Comparison of ENCODE assay signal across 9 cellular contexts in the genomic region with DNA sequence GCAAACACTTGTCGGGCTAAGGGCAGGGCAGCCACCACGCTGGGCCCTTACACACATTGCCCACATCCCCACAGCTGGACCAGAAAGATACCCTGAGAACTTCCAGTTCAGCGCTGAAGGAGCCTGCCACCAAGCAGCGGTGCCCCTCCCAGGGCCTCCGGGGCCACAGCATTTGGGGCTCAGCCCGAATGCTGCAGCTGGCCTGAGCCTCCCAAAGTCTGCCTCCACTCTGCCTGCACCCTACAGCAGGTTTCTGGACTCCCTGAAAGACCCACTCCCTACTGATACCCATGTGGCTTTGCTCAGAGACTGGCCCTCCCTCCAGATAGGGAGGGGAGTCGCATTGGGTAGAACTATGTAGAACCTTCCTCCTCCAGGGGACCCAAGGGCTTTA. TPM values are rescaled to one million over a fixed set of nuclear protein-coding genes. Genes with fewer than 3 reads are reported as not detected.
DNase-seq lines count a peak whose midpoint lies in the region; ATAC-seq and TF ChIP-seq lines count a peak whose summit lies in the region.
"Had no signal": no experiment of that assay in that cellular context is flagged by ENCODE, and none has a peak within 500 bp of the region (broad histone marks: within the 10 kb centered on the region; RNA-seq: fewer than 3 reads in every experiment).

No MANE protein-coding gene starts in this region.

- H3K27ac ChIP-seq in SK-N-SH (ENCODE audit: low read depth in 2 of 2, low read length in 1 of 2) = no peak overlapping the region
- H3K27ac ChIP-seq in SJSA1 = no peak overlapping the region
- peak overlapping the region; percentile 63 for H3K27ac ChIP-seq in smooth muscle cell (ENCODE audit: low read depth)

- ATAC-seq in SK-N-SH treated with all-trans-retinoic acid at 6 μM for 48 hours = no peak

- CTCF ChIA-PET in SK-N-SH (lab: Yijun Ruan, JAX) = interaction anchor here (1.3 to 2.5 kb wide), 3 partner anchors 26 to 97 kb away, joined by 3 to 10 read pairs (median 4); no protein-coding TSS in a partner anchor

- peaks cover 21% of the 10 kb centered on the region; the same call in 1 of the 2 replicates for H4K20me1 ChIP-seq in SK-N-SH (ENCODE audit: insufficient read depth)
- peaks cover 59% of the 10 kb centered on the region for H4K20me1 ChIP-seq in smooth muscle cell (ENCODE audit: low read depth)

- H3F3A ChIP-seq in SK-N-SH (replicated peaks; ENCODE audit: insufficient read depth) (peaks cover 16% of the 10 kb centered on the region), smooth muscle cell (ENCODE audit: low read depth) (no peaks in the 10 kb centered on the region)

- no peaks in the 10 kb centered on the region for H3K9me3 ChIP-seq in SK-N-SH
- H3K9me3 ChIP-seq in SJSA1 (replicated peaks) = no peaks in the 10 kb centered on the region
- H3K9me3 ChIP-seq in smooth muscle cell (replicated peaks; ENCODE audit: low read depth) = no peaks in the 10 kb centered on the region

- H3K79me2 ChIP-seq in SK-N-SH (ENCODE audit: insufficient read depth) = peaks cover 63% of the 10 kb centered on the region
- peaks cover 61% of the 10 kb centered on the region for H3K79me2 ChIP-seq in smooth muscle cell (ENCODE audit: low read depth)

- H3K9me2 ChIP-seq in SK-N-SH = no peaks in the 10 kb centered on the region

- H3K4me2 ChIP-seq in SK-N-SH (peak overlapping the region; percentile 100), smooth muscle cell (peak overlapping the region; percentile 83)

- no peaks in the 10 kb centered on the region for H3K36me3 ChIP-seq in SK-N-SH (replicated peaks in 1 of 2; ENCODE audit: control insufficient read depth in 1 of 2, insufficient read depth in 2 of 2, low read length in 1 of 2)
- H3K36me3 ChIP-seq in SJSA1 = peaks cover 12% of the 10 kb centered on the region; the same call in 1 of the 2 replicates
- no peaks in the 10 kb centered on the region for H3K36me3 ChIP-seq in smooth muscle cell (ENCODE audit: low read depth)

- TF ChIP-seq CTCF in SK-N-SH (IDR thresholded peaks at IDR 0.05) (no peak), epithelial cell of proximal tubule (conservative IDR thresholded peaks at IDR 0.05; ENCODE audit: low read depth, low read length) (no peak), smooth muscle cell (IDR thresholded peaks at IDR 0.05; ENCODE audit: borderline replicate concordance, insufficient read depth, poor library complexity, severe bottlenecking) (no peak)

- DNase-seq in SK-N-SH (no peak), SJSA1 (ENCODE audit: low read depth in 1 of 2, low spot score in 2 of 2) (no peak), epithelial cell of proximal tubule (ENCODE audit: low read depth) (no peak), smooth muscle cell (lab: John Stamatoyannopoulos, UW; ENCODE audit: unreplicated experiment) (no peak), AG20443 (ENCODE audit: low spot score) (no peak), NCI-H82 treated with DMSO at 0.1 percent for 48 hours (lab: John Stamatoyannopoulos, UW; ENCODE audit: unreplicated experiment) (no peak), HK-2 (ENCODE audit: unreplicated experiment) (no peak)

- 93% methylated on average over 7 of the region's 7 CpGs for WGBS in SK-N-SH (ENCODE audit: low lambda C conversion rate)
- 96% methylated on average over 7 of the region's 7 CpGs for WGBS in smooth muscle cell (ENCODE audit: low lambda C conversion rate)

- H3K4me3 ChIP-seq in SK-N-SH (ENCODE audit: low read depth in 2 of 2, low read length in 1 of 2) (peak overlapping the region; percentile 77 to 97; a peak in 3 of 4 replicates), SJSA1 (peak overlapping the region; percentile 87), epithelial cell of proximal tubule (ENCODE audit: low read depth, low read length) (peak overlapping the region; percentile 77), smooth muscle cell (no peak overlapping the region)

- no peak for TF ChIP-seq RAD21 in SK-N-SH (IDR thresholded peaks at IDR 0.05; ENCODE audit: low read length)

- H3K27me3 ChIP-seq in SK-N-SH (ENCODE audit: insufficient read depth) (no peaks in the 10 kb centered on the region), SJSA1 (replicated peaks) (no peaks in the 10 kb centered on the region), smooth muscle cell (ENCODE audit: low read depth) (no peaks in the 10 kb centered on the region)

- POLR2A ChIA-PET in SK-N-SH (lab: Yijun Ruan, JAX) = no interaction called here

- no peak for TF ChIP-seq EP300 in SK-N-SH (IDR thresholded peaks at IDR 0.05; ENCODE audit: borderline replicate concordance in 1 of 2, low read depth in 1 of 2, low read length in 1 of 2)

- H3K9ac ChIP-seq in SK-N-SH = peak overlapping the region; percentile 91; the same call in 1 of the 2 replicates
- H3K9ac ChIP-seq in smooth muscle cell (ENCODE audit: low read depth) = no peak overlapping the region

- H2AFZ ChIP-seq in SK-N-SH (ENCODE audit: low read depth) (no peak overlapping the region), smooth muscle cell (ENCODE audit: low read depth) (no peak overlapping the region)

- H3K4me1 ChIP-seq in SK-N-SH (ENCODE audit: control insufficient read depth in 1 of 2, insufficient read depth in 2 of 2, low read depth in 1 of 2, low read length in 1 of 2) (peaks cover 0 to 27% of the 10 kb centered on the region in 2 experiments; a peak in 3 of 4 replicates), SJSA1 (replicated peaks) (peaks cover 29% of the 10 kb centered on the region), smooth muscle cell (ENCODE audit: low read depth) (peaks cover 17% of the 10 kb centered on the region)

TF ChIP-seq in SK-N-SH, 30 proteins besides CTCF, POLR2A, EP300 and RAD21 (continues in another document):
- no peak for TF ChIP-seq USF2 (IDR thresholded peaks at IDR 0.05; ENCODE audit: borderline replicate concordance, low read depth, low read length)
- TF ChIP-seq SIN3A (IDR thresholded peaks at IDR 0.05; ENCODE audit: borderline replicate concordance, low read depth, low read length) = no peak
- TF ChIP-seq EZH2phosphoT487 (IDR thresholded peaks at IDR 0.05; ENCODE audit: borderline replicate concordance, low read depth) = no peak
- no peak for TF ChIP-seq POLR2AphosphoS5 (IDR thresholded peaks at IDR 0.05; ENCODE audit: low read depth, low read length)

TF ChIP-seq in SK-N-SH treated with all-trans-retinoic acid at 6 μM for 48 hours, 23 proteins besides CTCF, POLR2A, EP300 and RAD21 (continues in another document):
- TF ChIP-seq ARNTL (CRISPR knock-in tag; IDR thresholded peaks at IDR 0.05; ENCODE audit: borderline replicate concordance, low read depth) = no peak
- no peak for TF ChIP-seq PATZ1 (CRISPR knock-in tag; IDR thresholded peaks at IDR 0.05; ENCODE audit: borderline replicate concordance)
- TF ChIP-seq ZNF8 (CRISPR knock-in tag; IDR thresholded peaks at IDR 0.05) = no peak
- no peak for TF ChIP-seq BACH2 (CRISPR knock-in tag; IDR thresholded peaks at IDR 0.05; ENCODE audit: borderline replicate concordance)
- no peak for TF ChIP-seq ZFP30 (CRISPR knock-in tag; IDR thresholded peaks at IDR 0.05)

RNA-seq across cellular contexts. Expression of gene MCRIP1, which starts 1.5 kb away (rescaled TPM):
- polyA plus RNA-seq in SK-N-SH (2012; rRNA removed) = 120 and 156 TPM in 2 replicates
- 65.6 and 105 TPM in 2 replicates for polyA plus RNA-seq in SK-N-SH (2012; cell fraction: cytosol; rRNA removed)
- 167 and 258 TPM in 2 replicates for polyA plus RNA-seq in SK-N-SH (2012; cell fraction: nucleus; rRNA removed)
- total RNA-seq in SJSA1 (2014; rRNA removed; shearing (Covaris generic)) = 154 and 180 TPM in 2 replicates
- total RNA-seq in epithelial cell of proximal tubule = 111 and 153 TPM in 2 replicates
- total RNA-seq in smooth muscle cell = 85.1 and 85.8 TPM in 2 replicates
- polyA plus RNA-seq in smooth muscle cell = 194 and 208 TPM in 2 replicates

RNA-seq across cellular contexts. Expression of gene PPP1R27, which starts 3.3 kb away (rescaled TPM):
- 0.07 and 0.16 TPM in 2 replicates for polyA plus RNA-seq in SK-N-SH (2012; rRNA removed)
- 0.01 TPM in 1 of 2 replicates, not detected in the other for polyA plus RNA-seq in SK-N-SH (2012; cell fraction: cytosol; rRNA removed)
- 0.19 and 0.23 TPM in 2 replicates for polyA plus RNA-seq in SK-N-SH (2012; cell fraction: nucleus; rRNA removed)
- total RNA-seq in SJSA1 (2014; rRNA removed; shearing (Covaris generic)) = not detected in 2 replicates
- total RNA-seq in epithelial cell of proximal tubule = 0.17 and 0.36 TPM in 2 replicates
- 0.58 and 3.1 TPM in 2 replicates for total RNA-seq in smooth muscle cell
- polyA plus RNA-seq in smooth muscle cell = 0.79 and 1.6 TPM in 2 replicates

RNA-seq across cellular contexts. Expression of gene GCGR, which starts 27.6 kb away (rescaled TPM):
- polyA plus RNA-seq in SK-N-SH (2012; rRNA removed) (not detected in 2 replicates), smooth muscle cell (0.58 TPM in 1 of 2 replicates, not detected in the other)
- not detected in 2 replicates for polyA plus RNA-seq in SK-N-SH (2012; cell fraction: cytosol; rRNA removed)
- polyA plus RNA-seq in SK-N-SH (2012; cell fraction: nucleus; rRNA removed) = 0.02 and 0.15 TPM in 2 replicates
- total RNA-seq in SJSA1 (2014; rRNA removed; shearing (Covaris generic)) = not detected in 2 replicates
- total RNA-seq in epithelial cell of proximal tubule (not detected in 2 replicates), smooth muscle cell (not detected in 2 replicates)
- total RNA-seq: SK-MEL-5 had no signal

RNA-seq across cellular contexts. Expression of gene P4HB, which starts 28.8 kb away (rescaled TPM):
- 112 and 165 TPM in 2 replicates for polyA plus RNA-seq in SK-N-SH (2012; rRNA removed)
- 240 and 314 TPM in 2 replicates for polyA plus RNA-seq in SK-N-SH (2012; cell fraction: cytosol; rRNA removed)
- polyA plus RNA-seq in SK-N-SH (2012; cell fraction: nucleus; rRNA removed) = 212 and 321 TPM in 2 replicates
- 1,635 and 2,300 TPM in 2 replicates for total RNA-seq in SJSA1 (2014; rRNA removed; shearing (Covaris generic))
- total RNA-seq in epithelial cell of proximal tubule = 932 and 1,272 TPM in 2 replicates
- total RNA-seq in smooth muscle cell = 1,406 and 1,593 TPM in 2 replicates
- 1,326 and 1,526 TPM in 2 replicates for polyA plus RNA-seq in smooth muscle cell

RNA-seq across cellular contexts. Expression of gene ARHGDIA, which starts 39.6 kb away (rescaled TPM):
- polyA plus RNA-seq in SK-N-SH (2012; rRNA removed) = 184 and 385 TPM in 2 replicates
- polyA plus RNA-seq in SK-N-SH (2012; cell fraction: cytosol; rRNA removed) = 158 and 279 TPM in 2 replicates
- 650 and 681 TPM in 2 replicates for polyA plus RNA-seq in SK-N-SH (2012; cell fraction: nucleus; rRNA removed)
- total RNA-seq in SJSA1 (2014; rRNA removed; shearing (Covaris generic)) = 276 and 304 TPM in 2 replicates
- 272 and 414 TPM in 2 replicates for total RNA-seq in epithelial cell of proximal tubule
- 67.6 and 256 TPM in 2 replicates for total RNA-seq in smooth muscle cell
- 353 and 360 TPM in 2 replicates for polyA plus RNA-seq in smooth muscle cell
